19 cellular contexts compared by ENCODE assay signal in the genomic region with DNA sequence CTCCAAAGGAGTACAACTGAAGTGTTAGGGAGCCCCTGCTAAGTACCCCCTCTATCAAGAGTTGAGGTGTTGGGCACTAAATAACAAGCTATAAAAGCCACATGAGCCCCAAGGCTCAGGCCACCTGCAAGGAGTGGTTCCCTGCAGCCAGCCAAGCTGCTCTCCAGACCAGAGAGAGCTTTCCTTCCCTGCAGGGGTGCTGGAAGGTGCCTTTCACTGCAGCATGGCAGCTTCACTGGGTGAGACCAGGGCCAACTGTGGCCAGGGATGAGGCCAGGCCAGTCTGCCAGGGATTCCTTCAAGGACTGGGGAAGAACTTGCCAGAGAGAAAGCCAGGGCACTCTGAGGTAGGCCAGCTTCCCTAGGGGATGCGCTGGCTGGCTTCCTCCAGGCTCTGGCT.
"Had no signal": no experiment of that assay in that cellular context is flagged by ENCODE, and none has a peak within 500 bp of the region (broad histone marks: within the 10 kb centered on the region; RNA-seq: fewer than 3 reads in every experiment).

No MANE protein-coding gene starts in this region.

- H3K4me1 ChIP-seq: ascending aorta had no signal

- H3K36me3 ChIP-seq: adrenal gland, ascending aorta, brain microvascular endothelial cell, lower lobe of right lung, right lobe of liver, suprapubic skin, transverse colon had no signal

- H3K9me3 ChIP-seq: adrenal gland, ascending aorta, lower lobe of right lung, right lobe of liver, suprapubic skin, transverse colon had no signal

- H3K27me3 ChIP-seq: adrenal gland, ascending aorta, brain microvascular endothelial cell, right lobe of liver, suprapubic skin, transverse colon had no signal

- H3K27ac ChIP-seq: adrenal gland, ascending aorta, brain microvascular endothelial cell, coronary artery, lower lobe of right lung, right lobe of liver, suprapubic skin, transverse colon had no signal

- DNase-seq: activated CD4-positive, alpha-beta T cell treated with anti-CD3 and anti-CD28 coated beads for 4 hours; activated CD4-positive, alpha-beta T cell treated with anti-CD3 and anti-CD28 coated beads, Interleukin-2, amount 50 U/mL, for 48 hours; activated CD8-positive, alpha-beta memory T cell treated with anti-CD3 and anti-CD28 coated beads, Interleukin-2, amount 50 U/mL, for 48 hours; activated naive CD4-positive, alpha-beta T cell; activated T-cell treated with anti-CD3 and anti-CD28 coated beads, Interleukin-2, amount 50 U/mL, for 4 hours; adrenal gland; brain microvascular endothelial cell; kidney; lower lobe of right lung; naive B cell; right lobe of liver; small intestine; stimulated activated CD4-positive, alpha-beta T cell treated with anti-CD3 and anti-CD28 coated beads, Interleukin-2, amount 100 ng/mL, for 24 hours; stimulated activated naive CD8-positive, alpha-beta T cell treated with anti-CD3 and anti-CD28 coated beads, Interleukin-15, amount 100 ng/mL, for 72 hours; transverse colon had no signal

- H3K4me3 ChIP-seq: adrenal gland, ascending aorta, coronary artery, lower lobe of right lung, right lobe of liver, suprapubic skin, transverse colon had no signal

- ATAC-seq: activated T-cell treated with anti-CD3 and anti-CD28 coated beads, Interleukin-2, amount 50 U/mL, for 4 hours; left lobe of liver; lower lobe of right lung; right lobe of liver had no signal
